Comparison of ENCODE assay signal across 24 cellular contexts in genomic region chr16:81483970-81484595, GRCh38. TPM values are rescaled to one million over a fixed set of nuclear protein-coding genes. Genes with fewer than 3 reads are reported as not detected.
DNase-seq lines count a peak whose midpoint lies in the region; ATAC-seq and TF ChIP-seq lines count a peak whose summit lies in the region.
"Had no signal": no experiment of that assay in that cellular context is flagged by ENCODE, and none has a peak within 500 bp of the region (broad histone marks: within the 10 kb centered on the region; RNA-seq: fewer than 3 reads in every experiment).

No MANE protein-coding gene starts in this region.

- H3K79me2 ChIP-seq in hepatocyte = peaks cover 90% of the 10 kb centered on the region

- 92% methylated on average over 22 of the region's 22 CpGs for WGBS in hepatocyte (ENCODE audit: low lambda C conversion rate, missing lambda C conversion rate)

- intact Hi-C loops in Right ventricle myocardium inferior (cut with DNase I) = no loop called here
- intact Hi-C loops in cardiac septum (cut with DNase I) = no loop called here
- intact Hi-C loops in left colon (cut with DNase I, micrococcal nuclease) = no loop called here

- peaks cover 10% of the 10 kb centered on the region for H3K4me1 ChIP-seq in RWPE2 (ENCODE audit: insufficient read depth, poor library complexity, severe bottlenecking)
- H3K4me1 ChIP-seq in hepatocyte (ENCODE audit: insufficient read depth) = peaks cover 22% of the 10 kb centered on the region

- H4K20me1 ChIP-seq in hepatocyte (ENCODE audit: insufficient read depth, poor library complexity, severe bottlenecking) = peaks cover 57% of the 10 kb centered on the region

- H3K4me3 Mint-ChIP-seq in stimulated activated effector memory CD8-positive, alpha-beta T cell treated with anti-CD3 and anti-CD28 coated beads, Interleukin-12 subunit alpha, Interleukin-12 subunit beta, amount 100 ng/mL, for 72 hours = no peak overlapping the region
- H3K4me3 Mint-ChIP-seq: activated naive CD4-positive, alpha-beta T cell treated with anti-CD3 and anti-CD28 coated beads, Interleukin-2, amount 50 U/mL, for 24 hours; CD4-positive, alpha-beta memory T cell; H9; naive thymus-derived CD4-positive, alpha-beta T cell had no signal

- peak overlapping the region; percentile 79 for H3K27ac Mint-ChIP-seq in stimulated activated effector memory CD8-positive, alpha-beta T cell treated with anti-CD3 and anti-CD28 coated beads, Interleukin-12 subunit alpha, Interleukin-12 subunit beta, amount 100 ng/mL, for 72 hours
- H3K27ac Mint-ChIP-seq: activated naive CD4-positive, alpha-beta T cell treated with anti-CD3 and anti-CD28 coated beads, Interleukin-2, amount 50 U/mL, for 24 hours had no signal

- H3K9me3 Mint-ChIP-seq in stimulated activated effector memory CD8-positive, alpha-beta T cell treated with anti-CD3 and anti-CD28 coated beads, Interleukin-12 subunit alpha, Interleukin-12 subunit beta, amount 100 ng/mL, for 72 hours = no peaks in the 10 kb centered on the region
- H3K9me3 Mint-ChIP-seq: activated naive CD4-positive, alpha-beta T cell treated with anti-CD3 and anti-CD28 coated beads, Interleukin-2, amount 50 U/mL, for 24 hours; H9 had no signal

- DNase-seq in Right ventricle myocardium inferior (ENCODE audit: missing footprints) (peak; percentile 25), cardiac septum (ENCODE audit: low spot score) (no peak), RWPE2 (ENCODE audit: low spot score) (no peak), hepatocyte (ENCODE audit: low spot score) (no peak), left colon (no peak), NCI-H510A (lab: John Stamatoyannopoulos, UW) (no peak)
- DNase-seq in stimulated activated effector memory CD8-positive, alpha-beta T cell treated with anti-CD3 and anti-CD28 coated beads, Interleukin-12 subunit alpha, Interleukin-12 subunit beta, amount 100 ng/mL, for 72 hours (ENCODE audit: low spot score in 2 of 2) = no peak
- DNase-seq: activated CD4-positive, alpha-beta T cell treated with anti-CD3 and anti-CD28 coated beads for 48 hours; activated CD8-positive, alpha-beta memory T cell treated with anti-CD3 and anti-CD28 coated beads for 24 hours; CD4-positive, alpha-beta memory T cell; H9; Kasumi-1; midbrain; naive thymus-derived CD4-positive, alpha-beta T cell; NCI-H146; NCI-H226; NCI-H748 treated with DMSO at 0.1 percent for 48 hours; stimulated activated naive CD4-positive, alpha-beta T cell; T1000; WERI-Rb-1 had no signal

- TF ChIP-seq CTCF in RWPE2 (IDR thresholded peaks at IDR 0.05; ENCODE audit: poor library complexity, severe bottlenecking) = no peak
- no peak for TF ChIP-seq CTCF in hepatocyte (IDR thresholded peaks at IDR 0.05; ENCODE audit: poor library complexity)

- H3K36me3 Mint-ChIP-seq in stimulated activated effector memory CD8-positive, alpha-beta T cell treated with anti-CD3 and anti-CD28 coated beads, Interleukin-12 subunit alpha, Interleukin-12 subunit beta, amount 100 ng/mL, for 72 hours = no peaks in the 10 kb centered on the region

- no peak overlapping the region for H3K4me2 ChIP-seq in hepatocyte

- no peaks in the 10 kb centered on the region for H3K9me3 ChIP-seq in RWPE2 (ENCODE audit: severe bottlenecking)
- H3K9me3 ChIP-seq in hepatocyte (ENCODE audit: low read depth) = no peaks in the 10 kb centered on the region
- H3K9me3 ChIP-seq: SJSA1 had no signal

- H3K27me3 ChIP-seq in RWPE2 (ENCODE audit: insufficient read depth, poor library complexity, severe bottlenecking) (no peaks in the 10 kb centered on the region), hepatocyte (no peaks in the 10 kb centered on the region)
- H3K27me3 ChIP-seq: SJSA1 had no signal

- H3K4me1 Mint-ChIP-seq in stimulated activated effector memory CD8-positive, alpha-beta T cell treated with anti-CD3 and anti-CD28 coated beads, Interleukin-12 subunit alpha, Interleukin-12 subunit beta, amount 100 ng/mL, for 72 hours = peaks cover 55% of the 10 kb centered on the region

- H2AFZ ChIP-seq in hepatocyte = no peak overlapping the region

- H3K27ac ChIP-seq in RWPE2 (ENCODE audit: poor library complexity, severe bottlenecking) (peak overlapping the region; percentile 32), hepatocyte (peak overlapping the region; percentile 6)
- H3K27ac ChIP-seq: 22Rv1, SJSA1, WERI-Rb-1 had no signal

- no peaks in the 10 kb centered on the region for H3K9me2 ChIP-seq in hepatocyte (replicated peaks; ENCODE audit: insufficient read depth)

- H3K4me3 ChIP-seq in RWPE2 (ENCODE audit: severe bottlenecking) (no peak overlapping the region), hepatocyte (no peak overlapping the region)
- H3K4me3 ChIP-seq: SJSA1 had no signal

- no peak for ATAC-seq in Right ventricle myocardium inferior
- 0 out of 3 replicates have a peak, but pooled peaks have one; percentile 26 for ATAC-seq in RWPE2 (ENCODE audit: low read depth)
- ATAC-seq in stimulated activated effector memory CD8-positive, alpha-beta T cell treated with anti-CD3 and anti-CD28 coated beads, Interleukin-12 subunit alpha, Interleukin-12 subunit beta, amount 100 ng/mL, for 72 hours = no peak
- no peak for ATAC-seq in left colon
- no peak for ATAC-seq in HG02852 (IDR thresholded peaks at IDR 0.05; ENCODE audit: unreplicated experiment)
- ATAC-seq: naive thymus-derived CD4-positive, alpha-beta T cell had no signal

- H3K36me3 ChIP-seq in RWPE2 (ENCODE audit: low read depth) = peaks cover 44% of the 10 kb centered on the region
- H3K36me3 ChIP-seq in hepatocyte (replicated peaks; ENCODE audit: insufficient read depth, low read depth) = no peaks in the 10 kb centered on the region
- H3K36me3 ChIP-seq: SJSA1, WERI-Rb-1 had no signal

RNA-seq across cellular contexts. Expression of gene CMIP, which starts 39.5 kb away (rescaled TPM):
- total RNA-seq in Right ventricle myocardium inferior (10.5 TPM), cardiac septum (19.8 TPM), hepatocyte (9.4 and 17.8 TPM in 2 replicates), left colon (10 to 100 TPM; 81.8 to 84.5 TPM)
- polyA plus RNA-seq in hepatocyte = 4.6 and 5.8 TPM in 2 replicates
